In the genomic region with DNA sequence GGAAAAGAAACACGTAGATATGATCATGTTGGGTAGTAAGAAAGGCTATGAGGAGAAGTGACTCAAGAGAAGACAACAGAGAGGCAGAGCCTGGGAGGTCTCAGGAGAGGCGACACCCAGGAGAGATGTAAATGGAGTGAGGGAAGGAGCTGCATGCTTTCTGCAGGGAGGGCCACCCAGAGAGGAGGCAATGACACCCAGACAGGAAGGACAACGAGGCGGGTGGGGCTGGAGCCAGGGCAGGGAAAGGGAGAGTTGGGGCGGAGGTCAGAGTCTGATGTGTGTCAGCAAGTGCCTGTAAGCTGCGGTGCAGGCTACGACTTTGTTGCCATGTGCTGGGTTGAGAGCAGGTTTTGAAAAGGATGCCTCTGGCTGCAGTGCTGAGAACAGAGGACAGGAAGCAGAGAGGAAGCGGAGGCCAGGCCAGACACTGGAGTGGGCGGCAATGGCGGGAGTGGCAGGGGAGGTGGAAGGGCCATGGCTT, we compare ENCODE assay signal across 2 cellular contexts.
TF ChIP-seq lines count a peak whose summit lies in the region.

No MANE protein-coding gene starts in this region.

TF ChIP-seq in K562, 482 proteins besides CTCF, POLR2A, EP300 and RAD21:
- TF ChIP-seq SRSF9 (IDR thresholded peaks at IDR 0.05; ENCODE audit: borderline replicate concordance, low read depth, low read length) (no peak), ZNF121 (CRISPR knock-in tag; conservative IDR thresholded peaks at IDR 0.05) (no peak), ARNT (IDR thresholded peaks at IDR 0.05) (no peak), ZBTB8A (IDR thresholded peaks at IDR 0.05; ENCODE audit: partially characterized antibody) (no peak), U2AF2 (optimal IDR thresholded peaks at IDR 0.05; ENCODE audit: low read depth, low read length) (no peak), ZNF165 (CRISPR knock-in tag; IDR thresholded peaks at IDR 0.05; ENCODE audit: borderline replicate concordance) (no peak), ZFP36 (IDR thresholded peaks at IDR 0.05; ENCODE audit: low read depth, low read length, partially characterized antibody) (no peak), DMBX1 (CRISPR knock-in tag; IDR thresholded peaks at IDR 0.05; ENCODE audit: borderline replicate concordance) (no peak), TOE1 (IDR thresholded peaks at IDR 0.05; ENCODE audit: borderline replicate concordance) (no peak), TOE1 (CRISPR knock-in tag; IDR thresholded peaks at IDR 0.05; ENCODE audit: borderline replicate concordance, low read depth) (no peak), SPI1 (IDR thresholded peaks at IDR 0.05; ENCODE audit: borderline replicate concordance, low read depth, low read length) (no peak)
- TF ChIP-seq, protein P1, sequence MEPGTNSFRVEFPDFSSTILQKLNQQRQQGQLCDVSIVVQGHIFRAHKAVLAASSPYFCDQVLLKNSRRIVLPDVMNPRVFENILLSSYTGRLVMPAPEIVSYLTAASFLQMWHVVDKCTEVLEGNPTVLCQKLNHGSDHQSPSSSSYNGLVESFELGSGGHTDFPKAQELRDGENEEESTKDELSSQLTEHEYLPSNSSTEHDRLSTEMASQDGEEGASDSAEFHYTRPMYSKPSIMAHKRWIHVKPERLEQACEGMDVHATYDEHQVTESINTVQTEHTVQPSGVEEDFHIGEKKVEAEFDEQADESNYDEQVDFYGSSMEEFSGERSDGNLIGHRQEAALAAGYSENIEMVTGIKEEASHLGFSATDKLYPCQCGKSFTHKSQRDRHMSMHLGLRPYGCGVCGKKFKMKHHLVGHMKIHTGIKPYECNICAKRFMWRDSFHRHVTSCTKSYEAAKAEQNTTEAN (CRISPR knock-in tag; IDR thresholded peaks at IDR 0.05), result no peak
- TF ChIP-seq, protein P2, sequence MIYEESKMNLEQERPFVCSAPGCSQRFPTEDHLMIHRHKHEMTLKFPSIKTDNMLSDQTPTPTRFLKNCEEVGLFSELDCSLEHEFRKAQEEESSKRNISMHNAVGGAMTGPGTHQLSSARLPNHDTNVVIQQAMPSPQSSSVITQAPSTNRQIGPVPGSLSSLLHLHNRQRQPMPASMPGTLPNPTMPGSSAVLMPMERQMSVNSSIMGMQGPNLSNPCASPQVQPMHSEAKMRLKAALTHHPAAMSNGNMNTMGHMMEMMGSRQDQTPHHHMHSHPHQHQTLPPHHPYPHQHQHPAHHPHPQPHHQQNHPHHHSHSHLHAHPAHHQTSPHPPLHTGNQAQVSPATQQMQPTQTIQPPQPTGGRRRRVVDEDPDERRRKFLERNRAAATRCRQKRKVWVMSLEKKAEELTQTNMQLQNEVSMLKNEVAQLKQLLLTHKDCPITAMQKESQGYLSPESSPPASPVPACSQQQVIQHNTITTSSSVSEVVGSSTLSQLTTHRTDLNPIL (CRISPR knock-in tag; IDR thresholded peaks at IDR 0.05), result no peak
- TF ChIP-seq, protein P3, sequence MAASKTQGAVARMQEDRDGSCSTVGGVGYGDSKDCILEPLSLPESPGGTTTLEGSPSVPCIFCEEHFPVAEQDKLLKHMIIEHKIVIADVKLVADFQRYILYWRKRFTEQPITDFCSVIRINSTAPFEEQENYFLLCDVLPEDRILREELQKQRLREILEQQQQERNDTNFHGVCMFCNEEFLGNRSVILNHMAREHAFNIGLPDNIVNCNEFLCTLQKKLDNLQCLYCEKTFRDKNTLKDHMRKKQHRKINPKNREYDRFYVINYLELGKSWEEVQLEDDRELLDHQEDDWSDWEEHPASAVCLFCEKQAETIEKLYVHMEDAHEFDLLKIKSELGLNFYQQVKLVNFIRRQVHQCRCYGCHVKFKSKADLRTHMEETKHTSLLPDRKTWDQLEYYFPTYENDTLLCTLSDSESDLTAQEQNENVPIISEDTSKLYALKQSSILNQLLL (CRISPR knock-in tag; IDR thresholded peaks at IDR 0.05; ENCODE audit: borderline replicate concordance), result no peak

TF ChIP-seq in liver, 16 proteins besides CTCF, POLR2A, EP300 and RAD21:
- TF ChIP-seq HNF4A (conservative IDR thresholded peaks at IDR 0.05), result peak in 1 of 2 donors; percentile 64
- TF ChIP-seq, protein P4, sequence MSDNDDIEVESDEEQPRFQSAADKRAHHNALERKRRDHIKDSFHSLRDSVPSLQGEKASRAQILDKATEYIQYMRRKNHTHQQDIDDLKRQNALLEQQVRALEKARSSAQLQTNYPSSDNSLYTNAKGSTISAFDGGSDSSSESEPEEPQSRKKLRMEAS (IDR thresholded peaks at IDR 0.05), result no peak
- TF ChIP-seq RXRA (IDR thresholded peaks at IDR 0.05), result peak; percentile 39 to 59
- TF ChIP-seq, protein P5, sequence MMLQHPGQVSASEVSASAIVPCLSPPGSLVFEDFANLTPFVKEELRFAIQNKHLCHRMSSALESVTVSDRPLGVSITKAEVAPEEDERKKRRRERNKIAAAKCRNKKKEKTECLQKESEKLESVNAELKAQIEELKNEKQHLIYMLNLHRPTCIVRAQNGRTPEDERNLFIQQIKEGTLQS (IDR thresholded peaks at IDR 0.05), result no peak
- no peak for TF ChIP-seq YY1 (IDR thresholded peaks at IDR 0.05)
- TF ChIP-seq TAF1 (conservative IDR thresholded peaks at IDR 0.05), result no peak
- no peak for TF ChIP-seq FOXA1 (IDR thresholded peaks at IDR 0.05)
- TF ChIP-seq SP1 (IDR thresholded peaks at IDR 0.05), result peak; percentile 57
- no peak for TF ChIP-seq HNF4G (IDR thresholded peaks at IDR 0.05)
- peak; percentile 63 for TF ChIP-seq NR2F2 (IDR thresholded peaks at IDR 0.05)
- TF ChIP-seq JUND (IDR thresholded peaks at IDR 0.05), result no peak
